In the genomic region with DNA sequence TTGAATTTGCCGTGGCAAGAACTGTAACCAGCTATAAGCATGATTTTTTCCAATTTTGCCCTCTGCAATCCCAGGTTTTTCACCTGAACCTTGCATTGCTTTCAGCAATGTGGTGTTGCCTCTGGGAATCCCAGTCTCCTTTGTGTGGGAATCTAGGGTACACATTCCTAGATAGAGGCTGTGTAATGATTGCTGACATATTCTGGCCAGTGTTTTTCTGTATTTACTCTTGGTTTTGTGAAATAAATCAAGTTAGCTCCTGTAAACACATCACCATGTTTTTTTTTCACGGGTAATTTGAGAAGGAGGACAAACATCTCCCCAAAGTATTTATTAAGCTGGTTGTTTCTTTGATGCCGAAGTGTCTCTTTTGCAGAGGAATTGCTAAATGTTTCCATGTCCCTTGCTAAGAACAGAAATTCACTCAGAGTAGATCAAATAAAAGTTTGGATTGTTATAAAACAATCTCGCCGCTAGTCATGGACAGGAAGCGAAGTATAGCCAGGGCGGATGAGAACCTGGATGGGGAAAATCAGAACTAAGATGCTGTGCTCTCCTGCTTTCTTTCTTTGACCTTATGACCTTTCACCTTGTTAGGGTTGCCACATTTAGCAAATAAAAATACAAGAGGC, we compare ENCODE assay signal across 1 cellular context.
TF ChIP-seq lines count a peak whose summit lies in the region.

No MANE protein-coding gene starts in this region.

TF ChIP-seq in H1, 55 proteins besides CTCF, POLR2A, EP300 and RAD21:
- TF ChIP-seq CHD2 (IDR thresholded peaks at IDR 0.05; ENCODE audit: low read length), result no peak
